In the genomic region with DNA sequence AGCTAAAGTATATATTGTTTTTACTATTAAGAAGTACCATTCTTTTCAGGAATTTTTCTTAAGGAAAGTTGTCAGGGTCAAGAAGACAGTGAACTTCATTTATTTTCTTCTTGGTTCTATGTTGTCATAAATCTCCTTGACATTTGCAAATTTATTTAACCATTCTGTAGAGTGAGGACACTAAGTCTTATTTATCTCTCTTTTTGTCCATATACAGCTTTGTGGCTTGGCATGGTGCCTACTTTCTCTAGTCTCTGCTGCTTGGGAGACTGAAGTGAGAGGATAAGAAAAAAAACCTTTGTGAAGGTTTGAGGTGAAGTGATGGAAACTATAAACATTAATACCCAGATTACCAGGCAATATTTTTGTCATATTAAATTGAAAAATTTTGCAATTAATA, we compare ENCODE assay signal across 19 cellular contexts.
DNase-seq lines count a peak whose midpoint lies in the region; ATAC-seq and TF ChIP-seq lines count a peak whose summit lies in the region.
"Had no signal": no experiment of that assay in that cellular context is flagged by ENCODE, and none has a peak within 500 bp of the region (broad histone marks: within the 10 kb centered on the region; RNA-seq: fewer than 3 reads in every experiment).

No MANE protein-coding gene starts in this region.

- H3K4me2 ChIP-seq in fibroblast of lung (ENCODE audit: extremely low read depth, insufficient read depth, low read length) = no peak overlapping the region

- H3K4me3 Mint-ChIP-seq in activated T-cell treated with anti-CD3 and anti-CD28 coated beads, Interleukin-2, amount 50 U/mL, for 4 hours = no peak overlapping the region
- H3K4me3 Mint-ChIP-seq: natural killer cell; stimulated activated naive B cell treated with anti-CD40 and anti-IgM and Interleukin-4, amounts not matched to agents 10 μg/mL and 1 μg/mL and 100 μg/mL, for 72 hours had no signal

- H2AFZ ChIP-seq in fibroblast of lung (ENCODE audit: low read length) = no peak overlapping the region

- H3K27ac ChIP-seq in HEK293 (ENCODE audit: extremely low read depth, low read depth, low read length) = no peak overlapping the region
- no peak overlapping the region for H3K27ac ChIP-seq in SJSA1
- no peak overlapping the region for H3K27ac ChIP-seq in fibroblast of lung (ENCODE audit: insufficient read depth, low read length)
- H3K27ac ChIP-seq: heart right ventricle, HL-60, left lung had no signal

- DNase-seq in AG10803 (ENCODE audit: low read depth) = peak; percentile 6
- peak; percentile 72 to 76 for DNase-seq in SJSA1 (ENCODE audit: low read depth in 1 of 2, low spot score in 2 of 2)
- peak; percentile 47 to 54 for DNase-seq in fibroblast of lung (ENCODE audit: low read depth in 2 of 2)
- DNase-seq in head of caudate nucleus = no peak
- no peak for DNase-seq in activated T-cell treated with anti-CD3 and anti-CD28 coated beads, Interleukin-2, amount 50 U/mL, for 4 hours
- DNase-seq: activated gamma-delta T cell; central memory CD4-positive, alpha-beta T cell; DND-41; heart right ventricle; left lung; natural killer cell; NCI-H2171; stimulated activated CD4-positive, alpha-beta T cell treated with anti-CD3 and anti-CD28 coated beads, Interleukin-4, amount 100 ng/mL, for 4 hours; stimulated activated naive B cell treated with anti-CD40 and anti-IgM and Interleukin-4, amounts not matched to agents 10 μg/mL and 1 μg/mL and 100 μg/mL, for 72 hours had no signal

- no peaks in the 10 kb centered on the region for H3K4me1 Mint-ChIP-seq in activated T-cell treated with anti-CD3 and anti-CD28 coated beads, Interleukin-2, amount 50 U/mL, for 4 hours (ENCODE audit: low read depth)
- H3K4me1 Mint-ChIP-seq: natural killer cell; stimulated activated naive B cell treated with anti-CD40 and anti-IgM and Interleukin-4, amounts not matched to agents 10 μg/mL and 1 μg/mL and 100 μg/mL, for 72 hours had no signal

- no peaks in the 10 kb centered on the region for H3K27me3 Mint-ChIP-seq in activated T-cell treated with anti-CD3 and anti-CD28 coated beads, Interleukin-2, amount 50 U/mL, for 4 hours (ENCODE audit: low read depth)
- H3K27me3 Mint-ChIP-seq: stimulated activated naive B cell treated with anti-CD40 and anti-IgM and Interleukin-4, amounts not matched to agents 10 μg/mL and 1 μg/mL and 100 μg/mL, for 72 hours had no signal

- H3K27me3 ChIP-seq in SJSA1 (replicated peaks) = no peaks in the 10 kb centered on the region
- no peaks in the 10 kb centered on the region for H3K27me3 ChIP-seq in fibroblast of lung (ENCODE audit: control insufficient read depth, insufficient read depth, low read length)
- H3K27me3 ChIP-seq: heart right ventricle, left lung had no signal

- ATAC-seq in activated T-cell treated with anti-CD3 and anti-CD28 coated beads, Interleukin-2, amount 50 U/mL, for 4 hours = no peak
- ATAC-seq in HG02884 (IDR thresholded peaks at IDR 0.05; ENCODE audit: unreplicated experiment) (no peak), HG03457 (IDR thresholded peaks at IDR 0.05; ENCODE audit: unreplicated experiment) (no peak)
- ATAC-seq: heart right ventricle; left lung; natural killer cell; Panc1; stimulated activated naive B cell treated with anti-CD40 and anti-IgM and Interleukin-4, amounts not matched to agents 10 μg/mL and 1 μg/mL and 100 μg/mL, for 72 hours had no signal

- CTCF ChIA-PET in HEK293 (lab: Yijun Ruan, JAX) = interaction anchor here (1.2 kb wide), 1 partner anchor 12 kb away, joined by 5 read pairs; no protein-coding TSS in a partner anchor

- no peaks in the 10 kb centered on the region for H3K79me2 ChIP-seq in fibroblast of lung (ENCODE audit: control insufficient read depth, insufficient read depth, low read length)

- intact Hi-C loops in head of caudate nucleus (cut with DNase I) = no loop called here

- no peaks in the 10 kb centered on the region for H4K20me1 ChIP-seq in fibroblast of lung (ENCODE audit: control insufficient read depth, extremely low read depth, insufficient read depth, low read length)

- H3K4me3 ChIP-seq in AG10803 (ENCODE audit: low read length) (no peak overlapping the region), HEK293 (ENCODE audit: low read depth, low read length) (no peak overlapping the region), SJSA1 (no peak overlapping the region), fibroblast of lung (replicated peaks in 1 of 4; ENCODE audit: control extremely low read depth in 1 of 4, insufficient read depth in 1 of 4, low read depth in 3 of 4, low read length in 4 of 4) (no peak overlapping the region)
- H3K4me3 ChIP-seq: heart right ventricle, left lung had no signal

- peaks cover 5% of the 10 kb centered on the region for H3K9me3 Mint-ChIP-seq in activated T-cell treated with anti-CD3 and anti-CD28 coated beads, Interleukin-2, amount 50 U/mL, for 4 hours

- H3K9me3 ChIP-seq in HEK293 (ENCODE audit: control insufficient read depth, insufficient read depth, low read depth, low read length) = no peaks in the 10 kb centered on the region
- H3K9me3 ChIP-seq in SJSA1 (replicated peaks) = no peaks in the 10 kb centered on the region
- H3K9me3 ChIP-seq in fibroblast of lung (ENCODE audit: control insufficient read depth, insufficient read depth, low read depth, low read length) = no peaks in the 10 kb centered on the region
- H3K9me3 ChIP-seq: heart right ventricle, left lung had no signal

- POLR2A ChIA-PET in HEK293 (lab: Yijun Ruan, JAX) = no interaction called here

- no peak overlapping the region for H3K9ac ChIP-seq in fibroblast of lung (ENCODE audit: insufficient read depth, low read length)

- no peaks in the 10 kb centered on the region for H3K36me3 ChIP-seq in HEK293 (ENCODE audit: control insufficient read depth in 2 of 2, insufficient read depth in 1 of 2, low read length in 2 of 2)
- H3K36me3 ChIP-seq in SJSA1 = no peaks in the 10 kb centered on the region
- no peaks in the 10 kb centered on the region for H3K36me3 ChIP-seq in fibroblast of lung (ENCODE audit: control insufficient read depth, insufficient read depth, low read length)
- H3K36me3 ChIP-seq: heart right ventricle, left lung had no signal

- H3K4me1 ChIP-seq in HEK293 (ENCODE audit: control insufficient read depth, insufficient read depth, low read length) (0 out of 2 replicates have a peak, but pooled peaks cover 2% of the 10 kb centered on the region), SJSA1 (replicated peaks) (peaks cover 13% of the 10 kb centered on the region; the same call in 1 of the 2 replicates), fibroblast of lung (ENCODE audit: control insufficient read depth, extremely low read depth, insufficient read depth, low read length) (no peaks in the 10 kb centered on the region)
- H3K4me1 ChIP-seq: heart right ventricle, left lung had no signal

- TF ChIP-seq CTCF in AG10803 (conservative IDR thresholded peaks at IDR 0.05; ENCODE audit: low read length) (no peak), HEK293 (tag by site-specific recombination; IDR thresholded peaks at IDR 0.05) (no peak), fibroblast of lung (conservative IDR thresholded peaks at IDR 0.05 in 1 of 2, IDR thresholded peaks at IDR 0.05 in 1 of 2; ENCODE audit: low read depth in 1 of 2, low read length in 2 of 2) (no peak)

- no peaks in the 10 kb centered on the region for H3K36me3 Mint-ChIP-seq in activated T-cell treated with anti-CD3 and anti-CD28 coated beads, Interleukin-2, amount 50 U/mL, for 4 hours (ENCODE audit: insufficient read depth)
- H3K36me3 Mint-ChIP-seq: stimulated activated naive B cell treated with anti-CD40 and anti-IgM and Interleukin-4, amounts not matched to agents 10 μg/mL and 1 μg/mL and 100 μg/mL, for 72 hours had no signal

TF ChIP-seq in HEK293, 187 proteins besides CTCF, POLR2A, EP300 and RAD21:
- TF ChIP-seq ZNF19 (tag by site-specific recombination; IDR thresholded peaks at IDR 0.05; ENCODE audit: low read depth) = no peak
- peak; percentile 94 for TF ChIP-seq MEIS1 (CRISPR knock-in tag; IDR thresholded peaks at IDR 0.05; ENCODE audit: borderline replicate concordance)
- TF ChIP-seq, protein P1, sequence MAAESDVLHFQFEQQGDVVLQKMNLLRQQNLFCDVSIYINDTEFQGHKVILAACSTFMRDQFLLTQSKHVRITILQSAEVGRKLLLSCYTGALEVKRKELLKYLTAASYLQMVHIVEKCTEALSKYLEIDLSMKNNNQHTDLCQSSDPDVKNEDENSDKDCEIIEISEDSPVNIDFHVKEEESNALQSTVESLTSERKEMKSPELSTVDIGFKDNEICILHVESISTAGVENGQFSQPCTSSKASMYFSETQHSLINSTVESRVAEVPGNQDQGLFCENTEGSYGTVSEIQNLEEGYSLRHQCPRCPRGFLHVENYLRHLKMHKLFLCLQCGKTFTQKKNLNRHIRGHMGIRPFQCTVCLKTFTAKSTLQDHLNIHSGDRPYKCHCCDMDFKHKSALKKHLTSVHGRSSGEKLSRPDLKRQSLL (tag by site-specific recombination; IDR thresholded peaks at IDR 0.05) = no peak
- TF ChIP-seq YY2 (tag by site-specific recombination; IDR thresholded peaks at IDR 0.05) = no peak
- TF ChIP-seq ZNF747 (tag by site-specific recombination; IDR thresholded peaks at IDR 0.05) = no peak
- TF ChIP-seq TCF7L2 (IDR thresholded peaks at IDR 0.05; ENCODE audit: borderline replicate concordance, low read depth, low read length) = no peak

Comparison
In these comparisons a context has a peak if more than half of its experiments do, and no peak if none do; other contexts are left out.
1. DNase-seq: peak in AG10803 (single experiment), SJSA1 (2 of 2) and fibroblast of lung (2 of 2); none in head of caudate nucleus (0 of 42) and activated T-cell treated with anti-CD3 and anti-CD28 coated beads, Interleukin-2, amount 50 U/mL, for 4 hours (single experiment).